In the genomic region with DNA sequence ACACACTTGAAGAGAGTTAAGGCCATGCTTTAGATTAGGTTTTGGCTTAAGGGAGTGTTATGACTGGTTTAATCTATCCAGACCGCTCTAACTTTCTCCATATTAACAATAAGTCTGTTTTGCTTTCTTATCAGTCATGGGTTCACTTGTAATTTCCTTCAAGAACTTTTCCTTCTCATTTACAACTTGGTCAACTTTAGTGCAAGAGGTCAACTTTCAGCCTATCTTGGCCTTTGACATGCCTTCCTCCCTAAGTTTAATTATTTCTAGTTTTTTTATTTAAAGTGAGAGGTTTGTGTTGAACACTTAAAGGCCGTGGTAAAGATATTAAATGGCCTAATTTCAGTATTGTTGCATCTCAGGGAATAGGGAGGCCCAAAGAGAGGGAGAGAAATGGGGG, we compare ENCODE assay signal across 23 cellular contexts.
"Had no signal": no experiment of that assay in that cellular context is flagged by ENCODE, and none has a peak within 500 bp of the region (broad histone marks: within the 10 kb centered on the region; RNA-seq: fewer than 3 reads in every experiment).

No MANE protein-coding gene starts in this region.

- ATAC-seq: esophagus mucosa, gastrocnemius medialis, heart right ventricle, left cardiac atrium, left lung, left ventricle myocardium superior had no signal

- H3K4me3 ChIP-seq: coronary artery, dorsolateral prefrontal cortex, esophagus squamous epithelium, gastrocnemius medialis, heart right ventricle, left lung, lung had no signal

- H3K9me3 ChIP-seq: gastrocnemius medialis, left lung had no signal

- H3K27me3 ChIP-seq: dorsolateral prefrontal cortex, esophagus squamous epithelium, gastrocnemius medialis, heart right ventricle, left lung had no signal

- DNase-seq: dermis blood vessel endothelial cell; dorsolateral prefrontal cortex; effector CD4-positive, alpha-beta T cell; effector memory CD4-positive, alpha-beta T cell; erythroblast; esophagus squamous epithelium; foreskin fibroblast; foreskin melanocyte; gastrocnemius medialis; glutamatergic neuron; head of caudate nucleus; heart right ventricle; hippocampal formation; left cardiac atrium; left lung; left ventricle myocardium superior; mammary epithelial cell; mesendoderm; midbrain had no signal

- H3K27ac ChIP-seq: coronary artery, epithelial cell of prostate, heart right ventricle, left lung had no signal
